ENCODE assay signal across 11 cellular contexts in genomic region chr2:190530211-190530639, GRCh38. TPM values are rescaled to one million over a fixed set of nuclear protein-coding genes. Genes with fewer than 3 reads are reported as not detected.
DNase-seq lines count a peak whose midpoint lies in the region; ATAC-seq and TF ChIP-seq lines count a peak whose summit lies in the region.
"Had no signal": no experiment of that assay in that cellular context is flagged by ENCODE, and none has a peak within 500 bp of the region (broad histone marks: within the 10 kb centered on the region; RNA-seq: fewer than 3 reads in every experiment).

No MANE protein-coding gene starts in this region.

- H3K4me3 Mint-ChIP-seq in activated T-cell treated with anti-CD3 and anti-CD28 coated beads, Interleukin-2, amount 50 U/mL, for 24 hours: no peak overlapping the region
- H3K4me3 Mint-ChIP-seq in activated T-cell treated with anti-CD3 and anti-CD28 coated beads, Interleukin-2, amount 50 U/mL, for 4 hours: no peak overlapping the region

- 34 to 50% methylated on average over 1 to 4 of the region's 4 CpGs for WGBS in gastroesophageal sphincter (ENCODE audit: low coverage in 1 of 2), 2 donors

- POLR2A ChIA-PET in RWPE1 (lab: Yijun Ruan, JAX; ENCODE audit: low non-redundant PET): no interaction called here

- H3K36me3 Mint-ChIP-seq in activated T-cell treated with anti-CD3 and anti-CD28 coated beads, Interleukin-2, amount 50 U/mL, for 24 hours (ENCODE audit: low read depth): peaks cover 16% of the 10 kb centered on the region
- H3K36me3 Mint-ChIP-seq in activated T-cell treated with anti-CD3 and anti-CD28 coated beads, Interleukin-2, amount 50 U/mL, for 4 hours (ENCODE audit: insufficient read depth): no peaks in the 10 kb centered on the region

- no peak overlapping the region for H3K4me3 ChIP-seq in fibroblast of villous mesenchyme (ENCODE audit: low read depth, low read length)
- no peak overlapping the region for H3K4me3 ChIP-seq in skeletal muscle tissue (ENCODE audit: low read length in 3 of 3)
- H3K4me3 ChIP-seq in gastroesophageal sphincter: no peak overlapping the region

- in situ Hi-C loops in SK-MEL-5 (cut with HindIII; ENCODE audit: low pct_unique_long_range_greater_than_20kb, low sequenced_read_pairs): no loop called here

- no peak for DNase-seq in activated T-cell treated with anti-CD3 and anti-CD28 coated beads, Interleukin-2, amount 50 U/mL, for 24 hours
- DNase-seq in activated T-cell treated with anti-CD3 and anti-CD28 coated beads, Interleukin-2, amount 50 U/mL, for 4 hours: no peak
- DNase-seq in SK-MEL-5 (ENCODE audit: low read depth, low spot score) (peak; percentile 64), fibroblast of villous mesenchyme (ENCODE audit: low read depth) (peak; percentile 78), AML-193 (lab: John Stamatoyannopoulos, UW) (no peak), RWPE1 (ENCODE audit: low spot score) (no peak)
- DNase-seq: BE2C, cortex of kidney, occipital lobe had no signal

- peaks cover 73% of the 10 kb centered on the region for H3K4me1 Mint-ChIP-seq in activated T-cell treated with anti-CD3 and anti-CD28 coated beads, Interleukin-2, amount 50 U/mL, for 24 hours (ENCODE audit: low read depth)
- H3K4me1 Mint-ChIP-seq in activated T-cell treated with anti-CD3 and anti-CD28 coated beads, Interleukin-2, amount 50 U/mL, for 4 hours (ENCODE audit: low read depth): peaks cover 75% of the 10 kb centered on the region

- H3K9me3 Mint-ChIP-seq in activated T-cell treated with anti-CD3 and anti-CD28 coated beads, Interleukin-2, amount 50 U/mL, for 24 hours: no peaks in the 10 kb centered on the region
- no peaks in the 10 kb centered on the region for H3K9me3 Mint-ChIP-seq in activated T-cell treated with anti-CD3 and anti-CD28 coated beads, Interleukin-2, amount 50 U/mL, for 4 hours

- H3K9ac ChIP-seq in skeletal muscle tissue (ENCODE audit: low read depth in 1 of 3, low read length in 3 of 3): no peak overlapping the region

- H3K4me1 ChIP-seq in skeletal muscle tissue (ENCODE audit: control insufficient read depth in 3 of 3, insufficient read depth in 3 of 3, low read length in 3 of 3): peaks cover 3 to 6% (median 6%) of the 10 kb centered on the region in 3 donors
- H3K4me1 ChIP-seq in gastroesophageal sphincter: peaks cover 0 to 32% (median 3%) of the 10 kb centered on the region in 3 donors
- H3K4me1 ChIP-seq: BE2C had no signal

- no peak for ATAC-seq in activated T-cell treated with anti-CD3 and anti-CD28 coated beads, Interleukin-2, amount 50 U/mL, for 4 hours
- ATAC-seq in gastroesophageal sphincter: no peak

- no peak for TF ChIP-seq CTCF in fibroblast of villous mesenchyme (IDR thresholded peaks at IDR 0.05; ENCODE audit: insufficient read depth, low read depth, low read length)
- no peak for TF ChIP-seq CTCF in gastroesophageal sphincter (IDR thresholded peaks at IDR 0.05)
- TF ChIP-seq CTCF in RWPE1 (conservative IDR thresholded peaks at IDR 0.05; ENCODE audit: low read depth): no peak

- no peaks in the 10 kb centered on the region for H3K27me3 Mint-ChIP-seq in activated T-cell treated with anti-CD3 and anti-CD28 coated beads, Interleukin-2, amount 50 U/mL, for 24 hours
- no peaks in the 10 kb centered on the region for H3K27me3 Mint-ChIP-seq in activated T-cell treated with anti-CD3 and anti-CD28 coated beads, Interleukin-2, amount 50 U/mL, for 4 hours (ENCODE audit: low read depth)

- H3K36me3 ChIP-seq in skeletal muscle tissue (ENCODE audit: control insufficient read depth in 3 of 3, insufficient read depth in 3 of 3, low read length in 3 of 3) (no peaks in the 10 kb centered on the region), gastroesophageal sphincter (no peaks in the 10 kb centered on the region)
- H3K36me3 ChIP-seq: BE2C had no signal

- H3K9me3 ChIP-seq in skeletal muscle tissue (ENCODE audit: control insufficient read depth in 3 of 3, low read length in 3 of 3) (no peaks in the 10 kb centered on the region), gastroesophageal sphincter (no peaks in the 10 kb centered on the region)
- H3K9me3 ChIP-seq: BE2C had no signal

- TF ChIP-seq POLR2A in gastroesophageal sphincter (IDR thresholded peaks at IDR 0.05): no peak

- no peak for TF ChIP-seq EP300 in gastroesophageal sphincter (IDR thresholded peaks at IDR 0.05)

- CTCF ChIA-PET in RWPE1 (lab: Yijun Ruan, JAX): interaction anchor here (0.7 kb wide), 1 partner anchor 169 kb away, joined by 3 read pairs; no protein-coding TSS in a partner anchor

- no peaks in the 10 kb centered on the region for H3K27me3 ChIP-seq in skeletal muscle tissue (ENCODE audit: control insufficient read depth in 3 of 3, insufficient read depth in 3 of 3, low read length in 3 of 3)
- no peaks in the 10 kb centered on the region for H3K27me3 ChIP-seq in gastroesophageal sphincter
- H3K27me3 ChIP-seq: BE2C had no signal

- H3K27ac ChIP-seq in skeletal muscle tissue (ENCODE audit: low read depth, low read length) (peak overlapping the region; percentile 3), gastroesophageal sphincter (no peak overlapping the region), RWPE1 (no peak overlapping the region)

- peak overlapping the region; percentile 75 for H3K27ac Mint-ChIP-seq in activated T-cell treated with anti-CD3 and anti-CD28 coated beads, Interleukin-2, amount 50 U/mL, for 24 hours

RNA-seq across cellular contexts. Expression of gene NEMP2, which starts 4.3 kb away (rescaled TPM):
- total RNA-seq in activated T-cell treated with anti-CD3 and anti-CD28 coated beads, Interleukin-2, amount 50 U/mL, for 4 hours: 1 to 10 TPM; 6.8 to 8.6 (median 8.5) TPM
- total RNA-seq in SK-MEL-5 (2014; rRNA removed; shearing (Covaris generic)): 9.0 and 11.8 TPM in 2 replicates
- polyA plus RNA-seq in SK-MEL-5 (2015; cell fraction: cytosol; rRNA removed): 5.2 and 9.2 TPM in 2 replicates
- polyA plus RNA-seq in SK-MEL-5 (2015; cell fraction: nucleus; rRNA removed): 2.4 and 5.2 TPM in 2 replicates
- 3.9 and 5.6 TPM in 2 replicates for total RNA-seq in fibroblast of villous mesenchyme
- total RNA-seq in skeletal muscle tissue: 7.8 TPM
- total RNA-seq in gastroesophageal sphincter: 1 to 10 TPM in 3 of 4 donors, under 1 TPM in 1; 0.94 to 5.3 (median 3.5) TPM

Comparison
In these comparisons a context has a peak if more than half of its experiments do, and no peak if none do; other contexts are left out.
1. DNase-seq: peak in SK-MEL-5 (single experiment) and fibroblast of villous mesenchyme (single experiment); none in activated T-cell treated with anti-CD3 and anti-CD28 coated beads, Interleukin-2, amount 50 U/mL, for 24 hours (single experiment), activated T-cell treated with anti-CD3 and anti-CD28 coated beads, Interleukin-2, amount 50 U/mL, for 4 hours (single experiment), AML-193 (0 of 2) and RWPE1 (single experiment).